32 cellular contexts compared by ENCODE assay signal in genomic region chr1:161676958-161677689, GRCh38. TPM values are rescaled to one million over a fixed set of nuclear protein-coding genes. Genes with fewer than 3 reads are reported as not detected.
DNase-seq lines count a peak whose midpoint lies in the region; ATAC-seq and TF ChIP-seq lines count a peak whose summit lies in the region.
"Had no signal": no experiment of that assay in that cellular context is flagged by ENCODE, and none has a peak within 500 bp of the region (broad histone marks: within the 10 kb centered on the region; RNA-seq: fewer than 3 reads in every experiment).

No MANE protein-coding gene starts in this region.

- no peaks in the 10 kb centered on the region for H3K36me3 Mint-ChIP-seq in Calu3 (ENCODE audit: insufficient read depth, unreplicated experiment)
- H3K36me3 Mint-ChIP-seq in WTC11, result no peaks in the 10 kb centered on the region
- H3K36me3 Mint-ChIP-seq in CD14-positive monocyte, result peaks cover 0 to 1% of the 10 kb centered on the region in 2 donors
- H3K36me3 Mint-ChIP-seq: activated naive CD8-positive, alpha-beta T cell treated with anti-CD3 and anti-CD28 coated beads, Interleukin-2, amount 10 ng/mL, durations not matched to agents 7 days and 5 days; CD4-positive, alpha-beta memory T cell had no signal

- DNase-seq in Calu3 (peak; percentile 14), WTC11 (ENCODE audit: low spot score) (no peak), left lobe of liver (ENCODE audit: low spot score) (peak; percentile 72), sciatic nerve (ENCODE audit: low spot score) (no peak), HUDEP-2 (lab: John Stamatoyannopoulos, UW; ENCODE audit: unreplicated experiment in 76 of 76) (no peak), NCI-H1436 (lab: John Stamatoyannopoulos, UW) (no peak), CD14-positive monocyte (ENCODE audit: low spot score) (no peak)
- DNase-seq: activated CD4-positive, alpha-beta T cell treated with anti-CD3 and anti-CD28 coated beads for 4 hours; activated CD8-positive, alpha-beta memory T cell treated with anti-CD3 and anti-CD28 coated beads for 24 hours; activated naive CD8-positive, alpha-beta T cell treated with anti-CD3 and anti-CD28 coated beads, Interleukin-2, amount 10 ng/mL, durations not matched to agents 7 days and 5 days; AML-193; CD4-positive, alpha-beta memory T cell; erythroblast; GOT3; left ventricle myocardium superior; naive B cell; NCI-H1417; NCI-H345; NCI-H69; SIG-M5; stimulated activated CD4-positive, alpha-beta T cell treated with anti-CD3 and anti-CD28 coated beads, Interleukin-15, amount 100 ng/mL, for 24 hours; stimulated activated CD4-positive, alpha-beta T cell treated with anti-CD3 and anti-CD28 coated beads, Interleukin-4, amount 100 ng/mL, for 4 hours; testis had no signal

- no peaks in the 10 kb centered on the region for H3K9me3 Mint-ChIP-seq in Calu3 (ENCODE audit: low read depth, unreplicated experiment)
- H3K9me3 Mint-ChIP-seq in WTC11, result no peaks in the 10 kb centered on the region
- H3K9me3 Mint-ChIP-seq in CD14-positive monocyte, result peaks cover 0 to 3% (median 0%) of the 10 kb centered on the region in 7 donors
- H3K9me3 Mint-ChIP-seq: activated naive CD8-positive, alpha-beta T cell treated with anti-CD3 and anti-CD28 coated beads, Interleukin-2, amount 10 ng/mL, durations not matched to agents 7 days and 5 days; CD4-positive, alpha-beta memory T cell; naive B cell had no signal

- H3K4me3 Mint-ChIP-seq in Calu3 (ENCODE audit: low read depth, unreplicated experiment), result no peak overlapping the region
- no peak overlapping the region for H3K4me3 Mint-ChIP-seq in WTC11
- peak overlapping the region in 1 of 2 donors; percentile 35 for H3K4me3 Mint-ChIP-seq in CD14-positive monocyte
- H3K4me3 Mint-ChIP-seq: activated naive CD8-positive, alpha-beta T cell treated with anti-CD3 and anti-CD28 coated beads, Interleukin-2, amount 10 ng/mL, durations not matched to agents 7 days and 5 days; naive B cell had no signal

- intact Hi-C loops in Calu3 (cut with micrococcal nuclease; ENCODE audit: unreplicated experiment) (no loop called here), sciatic nerve (cut with DNase I) (no loop called here), CD14-positive monocyte (cut with micrococcal nuclease) (no loop called here)

- CTCF ChIA-PET in Calu3 (lab: Charles Lee), result interaction anchor here (0.7 kb wide), 1 partner anchor 704 kb away, joined by 5 read pairs; the partner anchor contains the start of gene C1orf226
- CTCF ChIA-PET in WTC11 (lab: Charles Lee), result interaction anchor here (0.7 to 1.0 kb wide), 2 partner anchors 60 to 61 kb away, joined by 3 read pairs; no protein-coding TSS in a partner anchor

- BruUV-seq in Calu3 (replicated peaks; lab: Mats Ljungman, UMichigan), result no TSS peak

- H3K27me3 Mint-ChIP-seq in Calu3 (ENCODE audit: unreplicated experiment) (peaks cover 11% of the 10 kb centered on the region), WTC11 (ENCODE audit: low read depth) (no peaks in the 10 kb centered on the region), CD14-positive monocyte (ENCODE audit: low read depth in 3 of 3) (peaks cover 51 to 75% (median 55%) of the 10 kb centered on the region in 3 donors)
- H3K27me3 Mint-ChIP-seq: CD4-positive, alpha-beta memory T cell; naive B cell had no signal

- TF ChIP-seq CTCF in Calu3 (IDR thresholded peaks at IDR 0.05; ENCODE audit: unreplicated experiment), result no peak
- TF ChIP-seq CTCF in WTC11 (IDR thresholded peaks at IDR 0.05), result no peak
- TF ChIP-seq CTCF in CD14-positive monocyte (IDR thresholded peaks at IDR 0.05), result no peak

- POLR2A ChIA-PET in WTC11 (lab: Charles Lee), result no interaction called here

- peaks cover 16% of the 10 kb centered on the region for H3K4me1 Mint-ChIP-seq in Calu3 (ENCODE audit: low read depth, unreplicated experiment)
- H3K4me1 Mint-ChIP-seq in WTC11, result peaks cover 15% of the 10 kb centered on the region
- no peaks in the 10 kb centered on the region for H3K4me1 Mint-ChIP-seq in CD14-positive monocyte
- H3K4me1 Mint-ChIP-seq: activated naive CD8-positive, alpha-beta T cell treated with anti-CD3 and anti-CD28 coated beads, Interleukin-2, amount 10 ng/mL, durations not matched to agents 7 days and 5 days; CD4-positive, alpha-beta memory T cell had no signal

- H3K27ac Mint-ChIP-seq in Calu3 (ENCODE audit: unreplicated experiment) (no peak overlapping the region), WTC11 (no peak overlapping the region; the same call in 1 of the 2 replicates), CD14-positive monocyte (peak overlapping the region in 1 of 7 donors; percentile 27)
- H3K27ac Mint-ChIP-seq: activated naive CD8-positive, alpha-beta T cell treated with anti-CD3 and anti-CD28 coated beads, Interleukin-2, amount 10 ng/mL, durations not matched to agents 7 days and 5 days; CD4-positive, alpha-beta memory T cell had no signal

- ATAC-seq in WTC11, result peak; percentile 38; the same call in 1 of the 2 replicates
- peak; percentile 97 for ATAC-seq in left lobe of liver
- peak; percentile 51 for ATAC-seq in sciatic nerve
- no peak for ATAC-seq in GM19397 (IDR thresholded peaks at IDR 0.05; ENCODE audit: unreplicated experiment)
- ATAC-seq: A549, left ventricle myocardium superior, Panc1 had no signal

TF ChIP-seq in WTC11, 78 proteins besides CTCF, POLR2A, EP300 and RAD21:
- no peak for TF ChIP-seq ZNF232 (CRISPR knock-in tag; IDR thresholded peaks at IDR 0.05)
- TF ChIP-seq OVOL2 (CRISPR knock-in tag; IDR thresholded peaks at IDR 0.05; ENCODE audit: borderline replicate concordance), result no peak
- no peak for TF ChIP-seq IRF2 (CRISPR knock-in tag; IDR thresholded peaks at IDR 0.05; ENCODE audit: borderline replicate concordance, low read depth)
- no peak for TF ChIP-seq ZSCAN18 (CRISPR knock-in tag; IDR thresholded peaks at IDR 0.05)
- TF ChIP-seq, protein P1, sequence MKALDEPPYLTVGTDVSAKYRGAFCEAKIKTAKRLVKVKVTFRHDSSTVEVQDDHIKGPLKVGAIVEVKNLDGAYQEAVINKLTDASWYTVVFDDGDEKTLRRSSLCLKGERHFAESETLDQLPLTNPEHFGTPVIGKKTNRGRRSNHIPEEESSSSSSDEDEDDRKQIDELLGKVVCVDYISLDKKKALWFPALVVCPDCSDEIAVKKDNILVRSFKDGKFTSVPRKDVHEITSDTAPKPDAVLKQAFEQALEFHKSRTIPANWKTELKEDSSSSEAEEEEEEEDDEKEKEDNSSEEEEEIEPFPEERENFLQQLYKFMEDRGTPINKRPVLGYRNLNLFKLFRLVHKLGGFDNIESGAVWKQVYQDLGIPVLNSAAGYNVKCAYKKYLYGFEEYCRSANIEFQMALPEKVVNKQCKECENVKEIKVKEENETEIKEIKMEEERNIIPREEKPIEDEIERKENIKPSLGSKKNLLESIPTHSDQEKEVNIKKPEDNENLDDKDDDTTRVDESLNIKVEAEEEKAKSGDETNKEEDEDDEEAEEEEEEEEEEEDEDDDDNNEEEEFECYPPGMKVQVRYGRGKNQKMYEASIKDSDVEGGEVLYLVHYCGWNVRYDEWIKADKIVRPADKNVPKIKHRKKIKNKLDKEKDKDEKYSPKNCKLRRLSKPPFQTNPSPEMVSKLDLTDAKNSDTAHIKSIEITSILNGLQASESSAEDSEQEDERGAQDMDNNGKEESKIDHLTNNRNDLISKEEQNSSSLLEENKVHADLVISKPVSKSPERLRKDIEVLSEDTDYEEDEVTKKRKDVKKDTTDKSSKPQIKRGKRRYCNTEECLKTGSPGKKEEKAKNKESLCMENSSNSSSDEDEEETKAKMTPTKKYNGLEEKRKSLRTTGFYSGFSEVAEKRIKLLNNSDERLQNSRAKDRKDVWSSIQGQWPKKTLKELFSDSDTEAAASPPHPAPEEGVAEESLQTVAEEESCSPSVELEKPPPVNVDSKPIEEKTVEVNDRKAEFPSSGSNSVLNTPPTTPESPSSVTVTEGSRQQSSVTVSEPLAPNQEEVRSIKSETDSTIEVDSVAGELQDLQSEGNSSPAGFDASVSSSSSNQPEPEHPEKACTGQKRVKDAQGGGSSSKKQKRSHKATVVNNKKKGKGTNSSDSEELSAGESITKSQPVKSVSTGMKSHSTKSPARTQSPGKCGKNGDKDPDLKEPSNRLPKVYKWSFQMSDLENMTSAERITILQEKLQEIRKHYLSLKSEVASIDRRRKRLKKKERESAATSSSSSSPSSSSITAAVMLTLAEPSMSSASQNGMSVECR (CRISPR knock-in tag; IDR thresholded peaks at IDR 0.05; ENCODE audit: borderline replicate concordance), result no peak
- no peak for TF ChIP-seq KAT7 (CRISPR knock-in tag; IDR thresholded peaks at IDR 0.05; ENCODE audit: borderline replicate concordance)

RNA-seq across cellular contexts. Expression of gene FCGR2B, which starts 14.2 kb away (rescaled TPM):
- not detected in 2 replicates for total RNA-seq in Calu3 (2022)
- 0.09 to 0.11 TPM in 2 of 3 replicates, not detected in the other for total RNA-seq in WTC11 (2021)
- total RNA-seq in left lobe of liver, result 14.9 TPM
- 30.2 TPM for total RNA-seq in sciatic nerve
- 10 to 100 TPM; 12.1 to 41.5 TPM for polyA plus RNA-seq in CD14-positive monocyte
- total RNA-seq: cardiac muscle cell, Daoy, pulmonary artery endothelial cell had no signal
- polyA plus RNA-seq: A549, cardiac muscle cell had no signal

RNA-seq across cellular contexts. Expression of gene FCRLA, which starts 29.9 kb away (rescaled TPM):
- total RNA-seq in Calu3 (2022), result not detected in 2 replicates
- total RNA-seq in WTC11 (2021), result 0.11 to 0.25 TPM (median 0.15 TPM) in 3 replicates
- total RNA-seq in left lobe of liver, result not detected
- 0.49 TPM for total RNA-seq in sciatic nerve
- under 1 TPM; 0.39 to 0.51 TPM for polyA plus RNA-seq in CD14-positive monocyte
- total RNA-seq: ascending aorta; cardiac muscle cell; CD4-positive, alpha-beta memory T cell; left ventricle myocardium superior; pulmonary artery endothelial cell; testis had no signal
- polyA plus RNA-seq: cardiac muscle cell, urinary bladder had no signal

RNA-seq across cellular contexts. Expression of gene FCRLB, which starts 44.2 kb away (rescaled TPM):
- total RNA-seq in Calu3 (2022), result 1.8 and 1.9 TPM in 2 replicates
- total RNA-seq in WTC11 (2021), result 0.16 to 0.50 TPM (median 0.37 TPM) in 3 replicates
- total RNA-seq in left lobe of liver, result 0.53 TPM
- total RNA-seq in sciatic nerve, result 4.9 TPM
- polyA plus RNA-seq in CD14-positive monocyte, result under 1 TPM; 0.36 to 0.39 TPM
- total RNA-seq: ascending aorta had no signal

RNA-seq across cellular contexts. Expression of gene FCGR3B, which starts 46.1 kb away (rescaled TPM):
- total RNA-seq in Calu3 (2022) (not detected in 2 replicates), WTC11 (2021) (not detected in 3 replicates), left lobe of liver (1.9 TPM), sciatic nerve (20.7 TPM)
- polyA plus RNA-seq in CD14-positive monocyte, result 1 to 10 TPM in 1 of 2 donors, under 1 TPM in 1; 0.53 to 1.3 TPM
- total RNA-seq: activated naive CD8-positive, alpha-beta T cell treated with anti-CD3 and anti-CD28 coated beads, Interleukin-2, amount 10 ng/mL, durations not matched to agents 7 days and 5 days; ascending aorta; cardiac muscle cell; CD4-positive, alpha-beta memory T cell; Daoy; HT1080; pulmonary artery endothelial cell had no signal
- polyA plus RNA-seq: A549; cardiac muscle cell; CD4-positive, alpha-beta memory T cell had no signal

Comparison
In these comparisons a context has a peak if more than half of its experiments do, and no peak if none do; other contexts are left out.
1. DNase-seq: peak in Calu3 (single experiment) and left lobe of liver (single experiment); none in WTC11 (single experiment), sciatic nerve (single experiment), HUDEP-2 (0 of 76), NCI-H1436 (single experiment) and CD14-positive monocyte (single experiment).
2. RNA of gene FCGR2B, which starts 14.2 kb away (total RNA-seq): 30.2 TPM in sciatic nerve (single experiment) and 14.9 TPM in left lobe of liver (single experiment); 0.09 to 0.11 TPM in WTC11 and not detected in Calu3; every median in the first group is over 10 times any median in the second.